ENCODE assay signal across 11 cellular contexts in the genomic region with DNA sequence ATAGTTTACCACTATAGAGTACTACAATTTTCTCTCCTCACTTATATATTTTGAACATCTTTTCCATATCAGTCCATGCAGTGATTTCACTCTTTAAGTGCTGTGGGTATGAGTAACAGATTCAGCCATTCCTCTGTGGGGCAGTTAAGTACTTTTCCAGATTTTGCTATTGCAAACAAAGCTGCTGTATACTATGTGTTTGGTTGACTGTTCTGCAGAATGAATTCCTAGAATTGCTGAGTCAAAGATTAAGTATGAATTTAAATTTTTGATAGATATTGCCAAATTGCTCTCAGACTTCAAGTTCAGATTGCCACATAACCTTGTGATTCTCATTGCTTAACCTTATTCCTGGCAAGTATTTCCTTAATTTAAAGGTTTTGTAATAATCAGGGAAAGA. TPM values are rescaled to one million over a fixed set of nuclear protein-coding genes. Genes with fewer than 3 reads are reported as not detected.
DNase-seq lines count a peak whose midpoint lies in the region; ATAC-seq, FAIRE-seq and TF ChIP-seq lines count a peak whose summit lies in the region.
"Had no signal": no experiment of that assay in that cellular context is flagged by ENCODE, and none has a peak within 500 bp of the region (broad histone marks: within the 10 kb centered on the region; RNA-seq: fewer than 3 reads in every experiment).

No MANE protein-coding gene starts in this region.

- no peaks in the 10 kb centered on the region for H3K9me3 ChIP-seq in CD8-positive, alpha-beta memory T cell (ENCODE audit: low read length)

- TF ChIP-seq CTCF in AG09309 (IDR thresholded peaks at IDR 0.05; ENCODE audit: control insufficient read depth, insufficient read depth, low read depth, low read length, missing control alignments) = no peak
- no peak for TF ChIP-seq CTCF in bronchial epithelial cell (IDR thresholded peaks at IDR 0.05; ENCODE audit: insufficient read depth, low read length, severe bottlenecking)

- H3K27ac Mint-ChIP-seq in CD8-positive, alpha-beta memory T cell = no peak overlapping the region
- H3K27ac Mint-ChIP-seq: memory B cell had no signal

- ATAC-seq in HG02970 (IDR thresholded peaks at IDR 0.05; ENCODE audit: low FRiP score, unreplicated experiment) = no peak
- no peak for ATAC-seq in GM19463 (IDR thresholded peaks at IDR 0.05; ENCODE audit: unreplicated experiment)

- DNase-seq in AG09309 (ENCODE audit: low read depth) (peak; percentile 94), LHCN-M2 (ENCODE audit: low read depth) (peak; percentile 86), bronchial epithelial cell (ENCODE audit: low read depth) (peak; percentile 89), myocyte (ENCODE audit: low read depth) (peak; percentile 40), HuH-7.5 (ENCODE audit: low spot score) (no peak)
- DNase-seq in CD8-positive, alpha-beta memory T cell = no peak
- DNase-seq: GDM1, NCI-H1930 had no signal

- no peaks in the 10 kb centered on the region for H3K27me3 Mint-ChIP-seq in CD8-positive, alpha-beta memory T cell
- H3K27me3 Mint-ChIP-seq: memory B cell had no signal

- H3K36me3 Mint-ChIP-seq in CD8-positive, alpha-beta memory T cell = no peaks in the 10 kb centered on the region
- H3K36me3 Mint-ChIP-seq: memory B cell had no signal

- H3K4me1 Mint-ChIP-seq in CD8-positive, alpha-beta memory T cell = peaks cover 3 to 7% (median 5%) of the 10 kb centered on the region in 3 donors
- H3K4me1 Mint-ChIP-seq: memory B cell had no signal

- no peak for FAIRE-seq in bronchial epithelial cell (lab: Jason Lieb, UNC)

- H3K27me3 ChIP-seq in bronchial epithelial cell (ENCODE audit: control insufficient read depth, insufficient read depth, low read length) = no peaks in the 10 kb centered on the region
- H3K27me3 ChIP-seq in CD8-positive, alpha-beta memory T cell (ENCODE audit: insufficient read depth, low read length, poor library complexity, severe bottlenecking) = no peaks in the 10 kb centered on the region

- H3K27ac ChIP-seq in CD8-positive, alpha-beta memory T cell (ENCODE audit: low read depth, low read length) = no peak overlapping the region

- H3K4me3 Mint-ChIP-seq in CD8-positive, alpha-beta memory T cell = no peak overlapping the region
- H3K4me3 Mint-ChIP-seq: memory B cell had no signal

- no peaks in the 10 kb centered on the region for H3K9me3 Mint-ChIP-seq in CD8-positive, alpha-beta memory T cell
- H3K9me3 Mint-ChIP-seq: memory B cell had no signal

- peaks cover 2% of the 10 kb centered on the region for H3K4me1 ChIP-seq in CD8-positive, alpha-beta memory T cell (ENCODE audit: insufficient read depth, low read length)

- H3K4me3 ChIP-seq in AG09309 (ENCODE audit: control insufficient read depth, low read depth, low read length) = no peak overlapping the region
- H3K4me3 ChIP-seq in bronchial epithelial cell (ENCODE audit: low read depth, low read length) = no peak overlapping the region
- no peak overlapping the region for H3K4me3 ChIP-seq in CD8-positive, alpha-beta memory T cell (ENCODE audit: low read length)

- CTCF ChIA-PET in CD8-positive, alpha-beta memory T cell (lab: Charles Lee) = no interaction called here

- no peaks in the 10 kb centered on the region for H3K36me3 ChIP-seq in bronchial epithelial cell (ENCODE audit: control insufficient read depth, insufficient read depth, low read length)
- H3K36me3 ChIP-seq in CD8-positive, alpha-beta memory T cell (ENCODE audit: insufficient read depth, low read length) = no peaks in the 10 kb centered on the region

- POLR2A ChIA-PET in CD8-positive, alpha-beta memory T cell (lab: Charles Lee) = no interaction called here

RNA-seq across cellular contexts. Expression of gene SAR1A, which starts 21.6 kb away (rescaled TPM):
- total RNA-seq in LHCN-M2 (2014; rRNA removed) (108 and 111 TPM in 2 replicates), bronchial epithelial cell (129 and 143 TPM in 2 replicates), myocyte (99.2 and 99.6 TPM in 2 replicates)
- polyA plus RNA-seq in LHCN-M2 (2012) = 61.7 TPM
- 76.1 TPM for polyA plus RNA-seq in myocyte (2012)
- total RNA-seq in CD8-positive, alpha-beta memory T cell = 100 to 1,000 TPM; 136 to 145 TPM
- 24.7 TPM for polyA plus RNA-seq in CD8-positive, alpha-beta memory T cell

RNA-seq across cellular contexts. Expression of gene PPA1, which starts 41.3 kb away (rescaled TPM):
- total RNA-seq in LHCN-M2 (2014; rRNA removed) = 178 and 180 TPM in 2 replicates
- 90.3 TPM for polyA plus RNA-seq in LHCN-M2 (2012)
- total RNA-seq in bronchial epithelial cell = 196 and 350 TPM in 2 replicates
- 149 and 152 TPM in 2 replicates for total RNA-seq in myocyte
- 65.4 TPM for polyA plus RNA-seq in myocyte (2012)
- total RNA-seq in CD8-positive, alpha-beta memory T cell = 100 to 1,000 TPM; 358 to 368 TPM
- 122 TPM for polyA plus RNA-seq in CD8-positive, alpha-beta memory T cell

RNA-seq across cellular contexts. Expression of gene TYSND1, which starts 45.4 kb away (rescaled TPM):
- total RNA-seq in LHCN-M2 (2014; rRNA removed) = 14.1 and 20.5 TPM in 2 replicates
- 5.3 TPM for polyA plus RNA-seq in LHCN-M2 (2012)
- total RNA-seq in bronchial epithelial cell = 32.1 and 33.5 TPM in 2 replicates
- total RNA-seq in myocyte = 14.7 and 15.2 TPM in 2 replicates
- polyA plus RNA-seq in myocyte (2012) = 7.3 TPM
- total RNA-seq in CD8-positive, alpha-beta memory T cell = 10 to 100 TPM; 14.7 to 16.3 TPM
- 21.1 TPM for polyA plus RNA-seq in CD8-positive, alpha-beta memory T cell

RNA-seq across cellular contexts. Expression of gene AIFM2, which starts 59.3 kb away (rescaled TPM):
- total RNA-seq in LHCN-M2 (2014; rRNA removed) (5.8 and 6.9 TPM in 2 replicates), bronchial epithelial cell (14.7 and 26.6 TPM in 2 replicates), myocyte (15.8 and 18.3 TPM in 2 replicates)
- 17.5 TPM for polyA plus RNA-seq in LHCN-M2 (2012)
- 16.1 TPM for polyA plus RNA-seq in myocyte (2012)
- total RNA-seq in CD8-positive, alpha-beta memory T cell = 10 to 100 TPM; 17.6 to 17.9 TPM
- polyA plus RNA-seq in CD8-positive, alpha-beta memory T cell = 3.5 TPM

Comparison
In these comparisons a context has a peak if more than half of its experiments do, and no peak if none do; other contexts are left out.
1. DNase-seq: peak in AG09309 (single experiment), LHCN-M2 (single experiment), bronchial epithelial cell (single experiment) and myocyte (single experiment); none in CD8-positive, alpha-beta memory T cell (0 of 5) and HuH-7.5 (single experiment).